Comparison of ENCODE assay signal across 1 cellular context in the genomic region with DNA sequence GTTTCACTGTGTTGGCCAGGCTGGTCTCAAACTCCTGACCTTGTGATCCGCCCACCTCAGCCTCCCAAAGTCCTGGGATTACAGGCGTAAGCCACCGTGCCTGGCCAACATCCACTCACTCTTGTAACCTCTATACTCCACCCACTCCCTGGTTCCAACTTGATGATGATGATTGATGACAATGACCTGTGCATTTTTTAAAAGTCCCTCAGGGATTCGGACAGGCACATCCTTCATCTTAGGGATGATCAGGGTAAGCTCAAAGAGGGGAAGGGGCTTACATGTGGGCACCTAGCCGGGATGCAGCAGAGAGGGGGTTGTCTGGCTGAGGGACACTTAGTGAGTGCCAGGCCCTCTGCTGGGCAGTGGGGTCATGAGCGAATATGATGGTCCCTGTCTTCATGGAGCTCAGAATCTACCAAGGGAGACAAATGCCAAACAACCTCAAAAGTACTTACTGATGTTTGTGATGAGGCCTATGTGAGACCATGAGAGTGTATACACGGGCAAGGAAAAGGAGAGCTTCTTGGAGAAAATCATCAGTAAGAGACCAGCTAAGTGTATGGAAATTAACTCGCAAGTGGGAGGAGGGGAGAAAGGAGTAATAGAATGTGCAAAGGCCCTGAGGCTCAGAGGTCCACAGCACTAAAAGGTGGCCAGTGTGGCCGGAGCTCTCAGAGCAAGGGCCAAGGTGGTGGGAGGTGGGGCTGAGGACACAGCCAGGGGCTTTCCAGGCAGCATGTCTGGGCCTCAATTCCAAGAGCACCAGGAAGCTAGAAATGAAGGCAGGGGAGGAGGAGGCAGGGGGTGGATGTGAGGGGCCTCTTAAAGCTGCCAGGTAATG.
A peak's percentile ranks its signal among the peaks of the same experiment; 100 is the strongest.
TF ChIP-seq lines count a peak whose summit lies in the region.

No MANE protein-coding gene starts in this region.

TF ChIP-seq in HEK293, 187 proteins besides CTCF, POLR2A, EP300 and RAD21 (continued from another document):
- TF ChIP-seq ZBTB10 (tag by site-specific recombination; IDR thresholded peaks at IDR 0.05) (no peak), ZNF664 (tag by site-specific recombination; IDR thresholded peaks at IDR 0.05) (no peak), ZBTB7A (tag by site-specific recombination; IDR thresholded peaks at IDR 0.05; ENCODE audit: low read depth) (no peak), GLIS2 (tag by site-specific recombination; IDR thresholded peaks at IDR 0.05) (no peak), ZNF398 (tag by site-specific recombination; IDR thresholded peaks at IDR 0.05) (no peak), ZNF155 (tag by site-specific recombination; IDR thresholded peaks at IDR 0.05) (no peak), MZF1 (tag by site-specific recombination; IDR thresholded peaks at IDR 0.05; ENCODE audit: borderline replicate concordance) (no peak), ZNF202 (tag by site-specific recombination; IDR thresholded peaks at IDR 0.05; ENCODE audit: borderline replicate concordance) (no peak), ZSCAN30 (tag by site-specific recombination; IDR thresholded peaks at IDR 0.05) (no peak), ZFHX2 (tag by site-specific recombination; conservative IDR thresholded peaks at IDR 0.05) (peak; percentile 32; the same call in 1 of the 2 replicates), ZNF274 (IDR thresholded peaks at IDR 0.05; ENCODE audit: low read length) (no peak), ZNF274 (tag by site-specific recombination; IDR thresholded peaks at IDR 0.05; ENCODE audit: borderline replicate concordance) (no peak), ZNF623 (tag by site-specific recombination; IDR thresholded peaks at IDR 0.05) (peak; percentile 96), KLF7 (tag by site-specific recombination; IDR thresholded peaks at IDR 0.05; ENCODE audit: borderline replicate concordance) (no peak), ZBTB17 (tag by site-specific recombination; IDR thresholded peaks at IDR 0.05) (no peak), ZNF621 (tag by site-specific recombination; IDR thresholded peaks at IDR 0.05) (no peak)
- TF ChIP-seq, protein P1, sequence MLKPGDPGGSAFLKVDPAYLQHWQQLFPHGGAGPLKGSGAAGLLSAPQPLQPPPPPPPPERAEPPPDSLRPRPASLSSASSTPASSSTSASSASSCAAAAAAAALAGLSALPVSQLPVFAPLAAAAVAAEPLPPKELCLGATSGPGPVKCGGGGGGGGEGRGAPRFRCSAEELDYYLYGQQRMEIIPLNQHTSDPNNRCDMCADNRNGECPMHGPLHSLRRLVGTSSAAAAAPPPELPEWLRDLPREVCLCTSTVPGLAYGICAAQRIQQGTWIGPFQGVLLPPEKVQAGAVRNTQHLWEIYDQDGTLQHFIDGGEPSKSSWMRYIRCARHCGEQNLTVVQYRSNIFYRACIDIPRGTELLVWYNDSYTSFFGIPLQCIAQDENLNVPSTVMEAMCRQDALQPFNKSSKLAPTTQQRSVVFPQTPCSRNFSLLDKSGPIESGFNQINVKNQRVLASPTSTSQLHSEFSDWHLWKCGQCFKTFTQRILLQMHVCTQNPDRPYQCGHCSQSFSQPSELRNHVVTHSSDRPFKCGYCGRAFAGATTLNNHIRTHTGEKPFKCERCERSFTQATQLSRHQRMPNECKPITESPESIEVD (tag by site-specific recombination; IDR thresholded peaks at IDR 0.05): no peak
TF ChIP-seq in HEK293: peak in this region for 4.
